ENCODE assay signal across 11 cellular contexts in genomic region chr3:67362686-67363085, GRCh38.
DNase-seq lines count a peak whose midpoint lies in the region; ATAC-seq lines count a peak whose summit lies in the region.
"Had no signal": no experiment of that assay in that cellular context is flagged by ENCODE, and none has a peak within 500 bp of the region (broad histone marks: within the 10 kb centered on the region; RNA-seq: fewer than 3 reads in every experiment).

No MANE protein-coding gene starts in this region.

- ATAC-seq in GM21529 (IDR thresholded peaks at IDR 0.05; ENCODE audit: unreplicated experiment), result no peak
- ATAC-seq: effector memory CD8-positive, alpha-beta T cell had no signal

- no peaks in the 10 kb centered on the region for H3K36me3 Mint-ChIP-seq in activated T-cell treated with anti-CD3 and anti-CD28 coated beads, Interleukin-2, amount 50 U/mL, for 24 hours (ENCODE audit: low read depth)

- peaks cover 43% of the 10 kb centered on the region for H3K4me1 Mint-ChIP-seq in activated T-cell treated with anti-CD3 and anti-CD28 coated beads, Interleukin-2, amount 50 U/mL, for 24 hours (ENCODE audit: low read depth)

- H3K27me3 Mint-ChIP-seq in activated T-cell treated with anti-CD3 and anti-CD28 coated beads, Interleukin-2, amount 50 U/mL, for 24 hours, result no peaks in the 10 kb centered on the region
- H3K27me3 Mint-ChIP-seq: effector memory CD8-positive, alpha-beta T cell had no signal

- no peak for DNase-seq in activated T-cell treated with anti-CD3 and anti-CD28 coated beads, Interleukin-2, amount 50 U/mL, for 24 hours
- DNase-seq in activated T-cell treated with anti-CD3 and anti-CD28 coated beads, Interleukin-2, amount 50 U/mL, for 1 hour, result no peak
- DNase-seq in MV-4-11 (lab: John Stamatoyannopoulos, UW) (peak; percentile 16), amniotic epithelial cell (ENCODE audit: low read depth) (peak; percentile 92), renal cortical epithelial cell (ENCODE audit: low read depth) (peak; percentile 27), DMS 273 treated with DMSO at 0.1 percent for 48 hours (lab: John Stamatoyannopoulos, UW) (no peak), H4 (ENCODE audit: low spot score) (no peak)
- DNase-seq: effector memory CD8-positive, alpha-beta T cell; HCEC 1CT; retina had no signal

- no peak overlapping the region for H3K4me3 Mint-ChIP-seq in activated T-cell treated with anti-CD3 and anti-CD28 coated beads, Interleukin-2, amount 50 U/mL, for 24 hours
- H3K4me3 Mint-ChIP-seq: effector memory CD8-positive, alpha-beta T cell had no signal

- H3K9me3 Mint-ChIP-seq in activated T-cell treated with anti-CD3 and anti-CD28 coated beads, Interleukin-2, amount 50 U/mL, for 24 hours, result no peaks in the 10 kb centered on the region
- H3K9me3 Mint-ChIP-seq: effector memory CD8-positive, alpha-beta T cell had no signal

- peak overlapping the region; percentile 35 for H3K27ac Mint-ChIP-seq in activated T-cell treated with anti-CD3 and anti-CD28 coated beads, Interleukin-2, amount 50 U/mL, for 24 hours
- H3K27ac Mint-ChIP-seq: effector memory CD8-positive, alpha-beta T cell had no signal

Comparison
In these comparisons a context has a peak if more than half of its experiments do, and no peak if none do; other contexts are left out.
1. DNase-seq: peak in MV-4-11 (single experiment), amniotic epithelial cell (single experiment) and renal cortical epithelial cell (single experiment); none in activated T-cell treated with anti-CD3 and anti-CD28 coated beads, Interleukin-2, amount 50 U/mL, for 24 hours (single experiment), activated T-cell treated with anti-CD3 and anti-CD28 coated beads, Interleukin-2, amount 50 U/mL, for 1 hour (single experiment), DMS 273 treated with DMSO at 0.1 percent for 48 hours (single experiment) and H4 (single experiment).